Comparison of ENCODE assay signal across 22 cellular contexts in genomic region chr19:2762783-2763496, GRCh38. TPM values are rescaled to one million over a fixed set of nuclear protein-coding genes. Genes with fewer than 3 reads are reported as not detected.
"Had no signal": no experiment of that assay in that cellular context is flagged by ENCODE, and none has a peak within 500 bp of the region (broad histone marks: within the 10 kb centered on the region; RNA-seq: fewer than 3 reads in every experiment).

No MANE protein-coding gene starts in this region.

- H3K4me3 ChIP-seq: MG63 had no signal

- H3K9ac ChIP-seq: SK-N-SH had no signal

- H3K4me2 ChIP-seq: SK-N-SH had no signal

- DNase-seq: Karpas-422, KG1, MG63, NCI-H1092, NCI-H1105 treated with DMSO at 0.1 percent for 48 hours, NCI-H1436, NCI-H187, NCI-H2029, NCI-H2081 treated with DMSO at 0.1 percent for 48 hours, NCI-H2171, NCI-H226, NCI-H446, NCI-H510A, NCI-H524 treated with DMSO at 0.1 percent for 48 hours, NCI-H69, NCI-H774, Right ventricle myocardium superior, RPMI8226, SIG-M5, SK-N-SH had no signal

- H3K27me3 ChIP-seq: MG63 had no signal

- H3K9me3 ChIP-seq: MG63, SK-N-SH had no signal

- FAIRE-seq: RCC 7860 had no signal

RNA-seq across cellular contexts. Expression of gene DIRAS1, which starts 41.8 kb away (rescaled TPM):
- total RNA-seq: HT-29 had no signal
